In the genomic region with DNA sequence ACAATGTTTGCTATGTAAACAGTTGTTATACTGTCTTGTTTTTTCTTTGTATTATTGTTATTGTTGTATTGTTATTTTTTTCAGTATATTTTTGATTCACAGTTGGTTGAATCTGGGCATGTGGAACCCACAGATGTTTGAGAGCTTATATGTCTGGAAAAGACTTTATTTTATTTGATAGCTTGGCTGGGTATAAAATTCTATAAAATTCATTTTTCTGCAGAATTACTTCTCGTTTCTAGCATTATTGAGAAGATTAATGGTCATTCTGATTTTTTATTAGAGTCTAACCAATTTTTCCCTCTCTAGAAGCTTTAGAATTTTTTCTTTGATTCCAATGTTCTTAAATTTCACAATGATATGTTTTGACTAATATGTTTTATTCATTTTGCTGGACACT, we compare ENCODE assay signal across 20 cellular contexts.
DNase-seq lines count a peak whose midpoint lies in the region; ATAC-seq, FAIRE-seq and TF ChIP-seq lines count a peak whose summit lies in the region.
"Had no signal": no experiment of that assay in that cellular context is flagged by ENCODE, and none has a peak within 500 bp of the region (broad histone marks: within the 10 kb centered on the region; RNA-seq: fewer than 3 reads in every experiment).

No MANE protein-coding gene starts in this region.

- H3K4me2 ChIP-seq in HepG2 (ENCODE audit: low read depth, low read length) (no peak overlapping the region), K562 (ENCODE audit: insufficient read depth, low read length) (no peak overlapping the region)
- H3K4me2 ChIP-seq: A549; BLaER1 treated with 17β-estradiol and CSF1 and Interleukin-3, amounts not matched to agents 10 nM and 100 nM had no signal

- H2AFZ ChIP-seq in HepG2 (ENCODE audit: low read length): no peak overlapping the region
- H2AFZ ChIP-seq in K562 (ENCODE audit: low read depth, low read length): no peak overlapping the region

- FAIRE-seq in HepG2 (lab: Jason Lieb, UNC) (no peak), K562 (lab: Jason Lieb, UNC) (no peak)
- FAIRE-seq: A549, D721Med, G401.6, GM12891, GM19239 had no signal

- no peaks in the 10 kb centered on the region for H3K9me1 ChIP-seq in K562 (ENCODE audit: control insufficient read depth, insufficient read depth, low read length)

- intact Hi-C loops in HepG2 (cut with micrococcal nuclease; ENCODE audit: unreplicated experiment) (no loop called here), right lobe of liver (cut with DNase I) (no loop called here), K562 (cut with micrococcal nuclease) (no loop called here)

- H3K27me3 ChIP-seq in HepG2 (ENCODE audit: control insufficient read depth in 1 of 2, insufficient read depth in 2 of 2, low read length in 2 of 2) (no peaks in the 10 kb centered on the region), right lobe of liver (no peaks in the 10 kb centered on the region), K562 (ENCODE audit: control insufficient read depth in 2 of 2, insufficient read depth in 2 of 2, low read length in 2 of 2) (no peaks in the 10 kb centered on the region)
- H3K27me3 ChIP-seq: BLaER1 treated with 17β-estradiol and CSF1 and Interleukin-3, amounts not matched to agents 10 nM and 100 nM had no signal

- no peak for TF ChIP-seq POLR2A in HepG2 (IDR thresholded peaks at IDR 0.05; ENCODE audit: insufficient read depth in 1 of 2, low read depth in 2 of 2, low read length in 2 of 2)
- no peak for TF ChIP-seq POLR2A in right lobe of liver (IDR thresholded peaks at IDR 0.05)
- TF ChIP-seq POLR2A in K562 (conservative IDR thresholded peaks at IDR 0.05): no peak

- ATAC-seq in HepG2: no peak
- no peak for ATAC-seq in right lobe of liver
- ATAC-seq in K562: no peak
- ATAC-seq: A549; CD8-positive, alpha-beta T cell had no signal

- H4K20me1 ChIP-seq in HepG2 (ENCODE audit: insufficient read depth, low read length) (no peaks in the 10 kb centered on the region), K562 (replicated peaks; ENCODE audit: control insufficient read depth, insufficient read depth, low read length) (no peaks in the 10 kb centered on the region)
- H4K20me1 ChIP-seq: BLaER1 treated with 17β-estradiol and CSF1 and Interleukin-3, amounts not matched to agents 10 nM and 100 nM had no signal

- H3K27ac ChIP-seq in HepG2 (ENCODE audit: extremely low read length, insufficient read depth, low read length): no peak overlapping the region
- H3K27ac ChIP-seq in right lobe of liver: no peak overlapping the region
- no peak overlapping the region for H3K27ac ChIP-seq in K562 (ENCODE audit: extremely low read depth, low read depth, low read length)
- H3K27ac ChIP-seq: 22Rv1; A549; BLaER1 treated with 17β-estradiol and CSF1 and Interleukin-3, amounts not matched to agents 10 nM and 100 nM; C4-2B had no signal

- TF ChIP-seq EP300 in HepG2 (IDR thresholded peaks at IDR 0.05; ENCODE audit: low read depth in 2 of 2, low read length in 2 of 2) (no peak), HepG2 (CRISPR knock-in tag; IDR thresholded peaks at IDR 0.05; ENCODE audit: borderline replicate concordance) (no peak), K562 (IDR thresholded peaks at IDR 0.05; ENCODE audit: low read length) (no peak)

- TF ChIP-seq RAD21 in HepG2 (CRISPR knock-in tag; IDR thresholded peaks at IDR 0.05) (no peak), K562 (CRISPR knock-in tag; conservative IDR thresholded peaks at IDR 0.05 in 1 of 2, IDR thresholded peaks at IDR 0.05 in 1 of 2) (no peak)

- TF ChIP-seq CTCF in HepG2 (CRISPR knock-in tag; IDR thresholded peaks at IDR 0.05) (no peak), right lobe of liver (IDR thresholded peaks at IDR 0.05) (no peak), K562 (IDR thresholded peaks at IDR 0.05 in 2 of 3, conservative IDR thresholded peaks at IDR 0.05 in 1 of 3; ENCODE audit: insufficient read depth in 2 of 3, low read depth in 1 of 3, low read length in 3 of 3) (no peak)

- no peaks in the 10 kb centered on the region for H3K79me2 ChIP-seq in HepG2 (ENCODE audit: insufficient read depth, low read length)
- no peaks in the 10 kb centered on the region for H3K79me2 ChIP-seq in K562 (ENCODE audit: control insufficient read depth, insufficient read depth, low read length)

- DNase-seq in HepG2 (ENCODE audit: low spot score): no peak
- DNase-seq in right lobe of liver: no peak
- DNase-seq in K562 (ENCODE audit: extremely low read depth in 1 of 4, low spot score in 3 of 4): no peak
- no peak for DNase-seq in anterior cingulate cortex (lab: John Stamatoyannopoulos, UW)
- DNase-seq in activated CD4-positive, alpha-beta T cell treated with anti-CD3 and anti-CD28 coated beads for 1 hour: no peak
- DNase-seq: AML-193; Caco-2; Calu3; CD4-positive, alpha-beta T cell; CD8-positive, alpha-beta T cell; DMS79 treated with DMSO at 0.1 percent for 48 hours; GF-D8 had no signal

- H3K4me1 ChIP-seq in HepG2 (ENCODE audit: insufficient read depth, low read length) (no peaks in the 10 kb centered on the region), right lobe of liver (no peaks in the 10 kb centered on the region), K562 (replicated peaks in 1 of 2; ENCODE audit: control insufficient read depth in 2 of 2, insufficient read depth in 2 of 2, low read length in 2 of 2) (no peaks in the 10 kb centered on the region)
- H3K4me1 ChIP-seq: A549; BLaER1 treated with 17β-estradiol and CSF1 and Interleukin-3, amounts not matched to agents 10 nM and 100 nM; Caco-2 had no signal

- H3K9me3 ChIP-seq in HepG2 (ENCODE audit: low read length): peaks cover 27% of the 10 kb centered on the region
- H3K9me3 ChIP-seq in right lobe of liver: no peaks in the 10 kb centered on the region
- no peaks in the 10 kb centered on the region; the same call in 1 of the 2 replicates for H3K9me3 ChIP-seq in K562 (replicated peaks; ENCODE audit: control insufficient read depth, insufficient read depth, low read depth, low read length)

- POLR2A ChIA-PET in HepG2 (lab: Yijun Ruan, JAX): no interaction called here
- POLR2A ChIA-PET in K562 (lab: Yijun Ruan, JAX): no interaction called here

- in situ Hi-C loops in HepG2 (cut with HindIII; ENCODE audit: extremely low pct_ligation_motif_present, low pct_unique_long_range_greater_than_20kb): no loop called here
- in situ Hi-C loops in K562 (cut with MboI): no loop called here

- CTCF ChIA-PET in HepG2 (lab: Yijun Ruan, JAX; ENCODE audit: low intra/inter-chr PET ratio, low total read pairs) (no interaction called here), K562 (lab: Yijun Ruan, JAX; ENCODE audit: low intra/inter-chr PET ratio) (no interaction called here)

- H3K36me3 ChIP-seq in HepG2 (replicated peaks in 1 of 2; ENCODE audit: control insufficient read depth in 1 of 2, insufficient read depth in 2 of 2, low read length in 2 of 2): no peaks in the 10 kb centered on the region
- no peaks in the 10 kb centered on the region for H3K36me3 ChIP-seq in right lobe of liver
- H3K36me3 ChIP-seq in K562 (ENCODE audit: control insufficient read depth, insufficient read depth, low read length): no peaks in the 10 kb centered on the region

- H3K4me3 ChIP-seq in HepG2 (replicated peaks in 1 of 3; ENCODE audit: insufficient read depth in 1 of 3, low read depth in 2 of 3, low read length in 3 of 3): no peak overlapping the region
- H3K4me3 ChIP-seq in right lobe of liver: no peak overlapping the region
- H3K4me3 ChIP-seq in K562: no peak overlapping the region
- H3K4me3 ChIP-seq: A549; BLaER1 treated with 17β-estradiol and CSF1 and Interleukin-3, amounts not matched to agents 10 nM and 100 nM had no signal

- no TSS peak for BruUV-seq in HepG2 (replicated peaks; lab: Mats Ljungman, UMichigan)
- BruUV-seq in K562 (replicated peaks; lab: Mats Ljungman, UMichigan): no TSS peak

- WGBS in HepG2 (ENCODE audit: low lambda C conversion rate): 11% methylated on average over 1 of the region's 1 CpG
- 87% methylated on average over 1 of the region's 1 CpG for WGBS in right lobe of liver (ENCODE audit: insufficient coverage, low coverage, low lambda C conversion rate, missing lambda C conversion rate)
- WGBS in K562 (ENCODE audit: insufficient coverage, low coverage, missing lambda C conversion rate): 50% methylated on average over 1 of the region's 1 CpG

- H3K9ac ChIP-seq in HepG2 (ENCODE audit: insufficient read depth, low read depth, low read length) (no peak overlapping the region), K562 (ENCODE audit: insufficient read depth in 1 of 2, low read depth in 2 of 2, low read length in 2 of 2) (no peak overlapping the region)
- H3K9ac ChIP-seq: BLaER1 treated with 17β-estradiol and CSF1 and Interleukin-3, amounts not matched to agents 10 nM and 100 nM had no signal

TF ChIP-seq in HepG2, 621 proteins besides CTCF, POLR2A, EP300 and RAD21:
- TF ChIP-seq ZFP1 (CRISPR knock-in tag; IDR thresholded peaks at IDR 0.05) (peak; percentile 97), ATF1 (CRISPR knock-in tag; IDR thresholded peaks at IDR 0.05) (no peak)

TF ChIP-seq in K562, 482 proteins besides CTCF, POLR2A, EP300 and RAD21:
- TF ChIP-seq ZFP1 (CRISPR knock-in tag; IDR thresholded peaks at IDR 0.05) (peak; percentile 98), TRIM28 (IDR thresholded peaks at IDR 0.05) (peak; percentile 65), TRIM24 (IDR thresholded peaks at IDR 0.05) (0 out of 4 replicates have a peak, but pooled peaks of 1 of the 2 experiments have one; percentile 11), ZNF239 (CRISPR knock-in tag; IDR thresholded peaks at IDR 0.05) (no peak)
TF ChIP-seq in K562: peak in this region for 3.

Comparison
In these comparisons a context has a peak if more than half of its experiments do, and no peak if none do; other contexts are left out.
1. Of the 241 proteins assayed by ChIP-seq in both HepG2 and K562: peak only in HepG2: none; only in K562: none; in both: ZFP1; in neither: 239; mixed calls (peak in some experiments, not most) for 1.